ENCODE assay signal across 26 cellular contexts in the genomic region with DNA sequence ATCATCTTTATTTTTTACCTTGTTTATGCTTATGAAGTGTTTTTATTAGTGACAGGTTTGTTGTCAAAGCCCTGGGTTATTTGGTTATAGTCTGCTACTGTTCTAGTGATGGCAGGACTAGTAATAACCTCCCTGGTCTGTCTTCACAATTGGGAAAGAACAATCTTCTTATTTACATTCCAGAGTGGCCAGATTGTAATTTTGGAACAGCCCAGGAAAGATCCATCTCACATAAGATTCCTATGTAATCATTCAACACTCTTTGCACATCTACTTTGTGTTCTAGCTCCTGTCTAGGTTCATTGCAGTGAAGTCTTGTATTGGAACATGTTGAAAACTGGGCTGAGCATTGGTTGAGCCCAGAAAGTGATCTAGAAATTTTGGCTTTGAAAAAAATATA.
"Had no signal": no experiment of that assay in that cellular context is flagged by ENCODE, and none has a peak within 500 bp of the region (broad histone marks: within the 10 kb centered on the region; RNA-seq: fewer than 3 reads in every experiment).

No MANE protein-coding gene starts in this region.

- H3K4me3 ChIP-seq: esophagus squamous epithelium, heart right ventricle, left lung, lower lobe of right lung, pancreas, spleen, testis, uterus had no signal

- H3K4me3 Mint-ChIP-seq: activated naive CD4-positive, alpha-beta T cell treated with anti-CD3 and anti-CD28 coated beads, Interleukin-2, amount 50 U/mL, for 24 hours; activated naive CD8-positive, alpha-beta T cell treated with anti-CD3 and anti-CD28 coated beads, Interleukin-2, amount 50 U/mL, for 24 hours; central memory CD8-positive, alpha-beta T cell; naive thymus-derived CD8-positive, alpha-beta T cell; neural crest cell; type B pancreatic cell had no signal

- H3K9me3 Mint-ChIP-seq: activated naive CD4-positive, alpha-beta T cell treated with anti-CD3 and anti-CD28 coated beads, Interleukin-2, amount 50 U/mL, for 24 hours; activated naive CD8-positive, alpha-beta T cell treated with anti-CD3 and anti-CD28 coated beads, Interleukin-2, amount 50 U/mL, for 24 hours; activated T-helper 2 cell treated with anti-CD3 and anti-CD28 coated beads, Interferon-gamma antibody, Interleukin-2, Interleukin-4, amounts not matched to agents 10 μg/mL and 5 μg/mL and 100 μg/mL, durations not matched to agents 14 hours and 24 hours and 36 hours; central memory CD8-positive, alpha-beta T cell; naive thymus-derived CD8-positive, alpha-beta T cell; neural crest cell; type B pancreatic cell had no signal

- H3K27ac Mint-ChIP-seq: activated naive CD4-positive, alpha-beta T cell treated with anti-CD3 and anti-CD28 coated beads, Interleukin-2, amount 50 U/mL, for 24 hours; activated naive CD8-positive, alpha-beta T cell treated with anti-CD3 and anti-CD28 coated beads, Interleukin-2, amount 50 U/mL, for 24 hours; activated T-helper 2 cell treated with anti-CD3 and anti-CD28 coated beads, Interferon-gamma antibody, Interleukin-2, Interleukin-4, amounts not matched to agents 10 μg/mL and 5 μg/mL and 100 μg/mL, durations not matched to agents 14 hours and 24 hours and 36 hours; naive thymus-derived CD8-positive, alpha-beta T cell; type B pancreatic cell had no signal

- H3K9me3 ChIP-seq: esophagus squamous epithelium, heart right ventricle, left lung, lower lobe of right lung, pancreas, spleen, testis, uterus had no signal

- H3K4me1 ChIP-seq: left lung, spleen, uterus had no signal

- H3K4me1 Mint-ChIP-seq: activated naive CD4-positive, alpha-beta T cell treated with anti-CD3 and anti-CD28 coated beads, Interleukin-2, amount 50 U/mL, for 24 hours; activated naive CD8-positive, alpha-beta T cell treated with anti-CD3 and anti-CD28 coated beads, Interleukin-2, amount 50 U/mL, for 24 hours; central memory CD8-positive, alpha-beta T cell had no signal

- H3K36me3 ChIP-seq: lower lobe of right lung, pancreas, uterus had no signal

- DNase-seq: activated CD4-positive, alpha-beta T cell treated with anti-CD3 and anti-CD28 coated beads for 48 hours; activated CD4-positive, alpha-beta T cell treated with anti-CD3 and anti-CD28 coated beads, Interleukin-2, amount 50 U/mL, for 48 hours; activated naive CD8-positive, alpha-beta T cell treated with anti-CD3 and anti-CD28 coated beads, Interleukin-2, amount 50 U/mL, for 24 hours; activated T-cell treated with anti-CD3 and anti-CD28 coated beads, Interleukin-2, amount 50 U/mL, for 48 hours; dermis blood vessel endothelial cell; effector CD4-positive, alpha-beta T cell; esophagus squamous epithelium; foreskin keratinocyte; heart right ventricle; left lung; lower lobe of right lung; mesenchymal stem cell; naive thymus-derived CD8-positive, alpha-beta T cell; nucleus accumbens; pancreas; right cardiac atrium; spleen; stimulated activated naive CD4-positive, alpha-beta T cell treated with Interleukin-2 at 50 U/mL for 16 hours; testis; uterus had no signal

- H3K27ac ChIP-seq: epithelial cell of prostate, foreskin keratinocyte, heart right ventricle, left lung, lower lobe of right lung, spleen, testis, uterus had no signal

- H3K27me3 ChIP-seq: esophagus squamous epithelium, foreskin keratinocyte, heart right ventricle, left lung, pancreas, spleen, testis, uterus had no signal

- H3K27me3 Mint-ChIP-seq: activated naive CD4-positive, alpha-beta T cell treated with anti-CD3 and anti-CD28 coated beads, Interleukin-2, amount 50 U/mL, for 24 hours; activated naive CD8-positive, alpha-beta T cell treated with anti-CD3 and anti-CD28 coated beads, Interleukin-2, amount 50 U/mL, for 24 hours; central memory CD8-positive, alpha-beta T cell; naive thymus-derived CD8-positive, alpha-beta T cell; type B pancreatic cell had no signal
